13 cellular contexts compared by ENCODE assay signal in genomic region chr14:105329411-105330200, GRCh38. TPM values are rescaled to one million over a fixed set of nuclear protein-coding genes. Genes with fewer than 3 reads are reported as not detected.
DNase-seq lines count a peak whose midpoint lies in the region; FAIRE-seq and TF ChIP-seq lines count a peak whose summit lies in the region.
"Had no signal": no experiment of that assay in that cellular context is flagged by ENCODE, and none has a peak within 500 bp of the region (broad histone marks: within the 10 kb centered on the region; RNA-seq: fewer than 3 reads in every experiment).

No MANE protein-coding gene starts in this region.

- no peak overlapping the region for H2BK12ac ChIP-seq in H9 (ENCODE audit: insufficient read length, low read depth, low read length)

- H2BK5ac ChIP-seq in H9 (ENCODE audit: insufficient read length, low read length): no peak overlapping the region

- no peak for TF ChIP-seq EP300 in suprapubic skin (IDR thresholded peaks at IDR 0.05)

- no peak for FAIRE-seq in GM19239 (lab: Jason Lieb, UNC)
- FAIRE-seq: HTR-8/SVneo had no signal

- H3K36me3 Mint-ChIP-seq in H9 (ENCODE audit: insufficient read depth in 1 of 3, low read depth in 3 of 3) (peaks cover 0 to 4% (median 0%) of the 10 kb centered on the region in 3 experiments; a peak in 1 of 7 replicates), neural progenitor cell (peaks cover 5% of the 10 kb centered on the region)

- WGBS in H9 (ENCODE audit: extremely low coverage, insufficient read length, low lambda C conversion rate): no CpG with 5 or more reads among the region's 22 CpGs
- 82% methylated on average over 12 of the region's 22 CpGs for WGBS in suprapubic skin

- DNase-seq in H9 (no peak), ascending aorta (ENCODE audit: low spot score in 2 of 2) (no peak), neural progenitor cell (ENCODE audit: low spot score) (no peak), suprapubic skin (ENCODE audit: low spot score in 2 of 2) (no peak), NCI-H1694 treated with DMSO at 0.1 percent for 48 hours (lab: John Stamatoyannopoulos, UW) (no peak), GM19239 (ENCODE audit: insufficient read length, low spot score) (no peak)
- DNase-seq in activated naive CD4-positive, alpha-beta T cell treated with anti-CD3 and anti-CD28 coated beads, Interleukin-2, amount 50 U/mL, for 16 hours: no peak
- DNase-seq: DMS153, NCI-H1436 treated with DMSO at 0.1 percent for 48 hours, NCI-H2081 treated with DMSO at 0.1 percent for 48 hours, NCI-H526 treated with DMSO at 0.1 percent for 48 hours had no signal

- H3K4me1 ChIP-seq in H9 (ENCODE audit: insufficient read depth, low read length) (peaks cover 6% of the 10 kb centered on the region; the same call in 1 of the 2 replicates), ascending aorta (peaks cover 0 to 9% of the 10 kb centered on the region in 2 donors), neural progenitor cell (peaks cover 26% of the 10 kb centered on the region), suprapubic skin (peaks cover 21% of the 10 kb centered on the region)

- H3K23me2 ChIP-seq in H9 (ENCODE audit: insufficient read length, low read depth, low read length, poor library complexity, severe bottlenecking): no peaks in the 10 kb centered on the region

- H3K79me1 ChIP-seq in H9 (ENCODE audit: insufficient read depth, low read depth, low read length, poor library complexity, severe bottlenecking): peaks cover 8% of the 10 kb centered on the region

- H3K36me3 ChIP-seq in ascending aorta (no peaks in the 10 kb centered on the region), neural progenitor cell (no peaks in the 10 kb centered on the region), suprapubic skin (no peaks in the 10 kb centered on the region)

- H3K27ac Mint-ChIP-seq in H9 (peak overlapping the region in 1 of 3 experiments; percentile 64; a peak in 2 of 7 replicates), neural progenitor cell (peak overlapping the region; percentile 74)

- H2AFZ ChIP-seq in H9 (ENCODE audit: low read length) (no peak overlapping the region), neural progenitor cell (replicated peaks) (no peak overlapping the region)

- no peak for TF ChIP-seq CTCF in H9 (conservative IDR thresholded peaks at IDR 0.05)
- TF ChIP-seq CTCF in ascending aorta (IDR thresholded peaks at IDR 0.05): no peak
- no peak for TF ChIP-seq CTCF in neural progenitor cell (IDR thresholded peaks at IDR 0.05)
- no peak for TF ChIP-seq CTCF in suprapubic skin (IDR thresholded peaks at IDR 0.05)

- TF ChIP-seq POLR2A in suprapubic skin (IDR thresholded peaks at IDR 0.05): no peak

- peak overlapping the region; percentile 44; the same call in 1 of the 2 replicates for H3K14ac ChIP-seq in H9 (ENCODE audit: insufficient read depth, low read length)

- H3K4me3 ChIP-seq in ascending aorta (no peak overlapping the region), neural progenitor cell (no peak overlapping the region), suprapubic skin (no peak overlapping the region)

- H2BK120ac ChIP-seq in H9 (ENCODE audit: low read depth, low read length, poor library complexity, severe bottlenecking): no peak overlapping the region

- intact Hi-C loops in ascending aorta (cut with DNase I): no loop called here

- H3K27ac ChIP-seq in H9 (ENCODE audit: insufficient read length, low read depth, low read length) (no peak overlapping the region), ascending aorta (peak overlapping the region; percentile 5 to 66), neural progenitor cell (no peak overlapping the region), suprapubic skin (peak overlapping the region; percentile 19)
- H3K27ac ChIP-seq: C4-2B had no signal

- no peak overlapping the region for H3T11ph ChIP-seq in H9 (ENCODE audit: low read length)

- H3K9ac ChIP-seq in H9 (ENCODE audit: extremely low read depth, insufficient read length, low read length): no peak overlapping the region
- H3K9ac ChIP-seq in neural progenitor cell: no peak overlapping the region

- H3K9me3 Mint-ChIP-seq in H9 (peaks cover 0 to 4% of the 10 kb centered on the region in 2 experiments; a peak in 1 of 5 replicates), neural progenitor cell (peaks cover 8% of the 10 kb centered on the region)

- H2BK15ac ChIP-seq in H9 (ENCODE audit: low read depth, low read length): no peak overlapping the region

- H3K23ac ChIP-seq in H9 (ENCODE audit: insufficient read length, low read depth, low read length): no peak overlapping the region

- H3K18ac ChIP-seq in H9 (ENCODE audit: insufficient read length, low read depth, low read length): no peak overlapping the region

- H2BK20ac ChIP-seq in H9 (ENCODE audit: low read depth, low read length, poor library complexity, severe bottlenecking): no peak overlapping the region

- no peak overlapping the region for H3K4ac ChIP-seq in H9 (ENCODE audit: low read depth, low read length)

- no peak overlapping the region for H4K91ac ChIP-seq in H9 (ENCODE audit: insufficient read length, low read depth, low read length)

- H3K27me3 Mint-ChIP-seq in H9 (ENCODE audit: low read depth) (no peaks in the 10 kb centered on the region), neural progenitor cell (ENCODE audit: insufficient read depth, low read depth) (peaks cover 4% of the 10 kb centered on the region)

- H3K4me3 Mint-ChIP-seq in H9 (no peak overlapping the region), neural progenitor cell (no peak overlapping the region)

- no peak overlapping the region for H3K56ac ChIP-seq in H9 (ENCODE audit: insufficient read length, low read depth, low read length)

- no peak overlapping the region for H2AK5ac ChIP-seq in H9 (ENCODE audit: insufficient read length, low read length)

- peaks cover 17% of the 10 kb centered on the region for H3F3A ChIP-seq in neural progenitor cell (ENCODE audit: low read depth)

- H4K8ac ChIP-seq in H9 (replicated peaks; ENCODE audit: insufficient read length, low read depth, low read length): no peak overlapping the region

- H4K20me1 ChIP-seq in H9 (ENCODE audit: control insufficient read depth, insufficient read depth, insufficient read length) (peaks cover 4% of the 10 kb centered on the region), neural progenitor cell (ENCODE audit: low read depth) (peaks cover 65% of the 10 kb centered on the region)

- H3K4me2 ChIP-seq in H9 (ENCODE audit: insufficient read depth, insufficient read length, low read length) (no peak overlapping the region), neural progenitor cell (no peak overlapping the region)

- H4K5ac ChIP-seq in H9 (ENCODE audit: insufficient read length, low read depth, low read length): no peak overlapping the region

- H3K79me2 ChIP-seq in H9 (ENCODE audit: insufficient read depth, low read length) (peaks cover 5% of the 10 kb centered on the region; the same call in 1 of the 2 replicates), neural progenitor cell (ENCODE audit: low read depth) (peaks cover 9% of the 10 kb centered on the region)

- H3K9me3 ChIP-seq in H9 (ENCODE audit: control insufficient read depth, low read depth, low read length) (no peaks in the 10 kb centered on the region), ascending aorta (no peaks in the 10 kb centered on the region), neural progenitor cell (ENCODE audit: low read depth) (no peaks in the 10 kb centered on the region), suprapubic skin (no peaks in the 10 kb centered on the region)

- H3K27me3 ChIP-seq in H9 (ENCODE audit: insufficient read depth, low read length): no peaks in the 10 kb centered on the region
- H3K27me3 ChIP-seq in ascending aorta: no peaks in the 10 kb centered on the region
- no peaks in the 10 kb centered on the region for H3K27me3 ChIP-seq in neural progenitor cell
- H3K27me3 ChIP-seq in suprapubic skin: no peaks in the 10 kb centered on the region

- peaks cover 52 to 59% of the 10 kb centered on the region in 2 experiments for H3K4me1 Mint-ChIP-seq in H9
- peaks cover 42% of the 10 kb centered on the region for H3K4me1 Mint-ChIP-seq in neural progenitor cell

RNA-seq across cellular contexts. Expression of gene PACS2, which starts 15.1 kb away (rescaled TPM):
- total RNA-seq in H9 (2021): 63.5 and 72.5 TPM in 2 replicates
- total RNA-seq in ascending aorta: 153 TPM
- 22.5 and 41.2 TPM in 2 replicates for total RNA-seq in neural progenitor cell (ENCODE audit: low replicate concordance)
- total RNA-seq in suprapubic skin: 100 to 1,000 TPM in 1 of 4 donors, 10 to 100 TPM in 3; 41.9 to 100 (median 66.6) TPM

RNA-seq across cellular contexts. Expression of gene BRF1, which starts 28.8 kb away (rescaled TPM):
- 27.0 and 28.3 TPM in 2 replicates for total RNA-seq in H9 (2021)
- 60.9 TPM for total RNA-seq in ascending aorta
- 16.9 and 40.5 TPM in 2 replicates for total RNA-seq in neural progenitor cell (ENCODE audit: low replicate concordance)
- total RNA-seq in suprapubic skin: 100 to 1,000 TPM in 1 of 4 donors, 10 to 100 TPM in 3; 37.9 to 102 (median 52.5) TPM

Comparison
In these comparisons a context has a peak if more than half of its experiments do, and no peak if none do; other contexts are left out.
1. H3K27ac ChIP-seq: peak in ascending aorta (2 of 2) and suprapubic skin (single experiment); none in H9 (single experiment) and neural progenitor cell (single experiment).